ENCODE assay signal across 9 cellular contexts in genomic region chr3:126925411-126926171, GRCh38. TPM values are rescaled to one million over a fixed set of nuclear protein-coding genes. Genes with fewer than 3 reads are reported as not detected.
DNase-seq lines count a peak whose midpoint lies in the region; ATAC-seq and TF ChIP-seq lines count a peak whose summit lies in the region.
"Had no signal": no experiment of that assay in that cellular context is flagged by ENCODE, and none has a peak within 500 bp of the region (broad histone marks: within the 10 kb centered on the region; RNA-seq: fewer than 3 reads in every experiment).

No MANE protein-coding gene starts in this region.

- H3K4me2 ChIP-seq in PC-3 (ENCODE audit: low read length) = no peak overlapping the region

- no peaks in the 10 kb centered on the region for H3K36me3 ChIP-seq in PC-3 (ENCODE audit: low read depth, low read length)

- H3K4me1 ChIP-seq in PC-3 (ENCODE audit: insufficient read depth, low read length) = peaks cover 34% of the 10 kb centered on the region

- no peak overlapping the region for H3K9ac ChIP-seq in PC-3 (ENCODE audit: low read length)

- H3K9me2 ChIP-seq in PC-3 (replicated peaks; ENCODE audit: low read length) = no peaks in the 10 kb centered on the region

- H4K20me1 ChIP-seq in PC-3 (ENCODE audit: low read length) = no peaks in the 10 kb centered on the region

- no peaks in the 10 kb centered on the region for H3F3A ChIP-seq in PC-3 (ENCODE audit: low read length, unreplicated experiment)

- H2AFZ ChIP-seq in PC-3 (ENCODE audit: low read length) = no peak overlapping the region

- BruUV-seq in PC-3 (replicated peaks; lab: Mats Ljungman, UMichigan) = no TSS peak

- DNase-seq in GF-D8 (lab: John Stamatoyannopoulos, UW) (peak; percentile 42), PC-3 (no peak), dermis microvascular lymphatic vessel endothelial cell (ENCODE audit: low read depth in 2 of 2) (peak; percentile 58 to 89), pons (ENCODE audit: low spot score) (peak; percentile 84), ACHN (no peak), germinal center (ENCODE audit: low spot score) (no peak), posterior cingulate gyrus (no peak)
- DNase-seq: CD4-positive, alpha-beta T cell had no signal

- CTCF ChIA-PET in PC-3 (lab: Charles Lee) = no interaction called here

- in situ Hi-C loops in ACHN (cut with HindIII; ENCODE audit: low pct_ligation_motif_present, low pct_unique_long_range_greater_than_20kb, low sequenced_read_pairs) = no loop called here

- H3K27ac ChIP-seq in PC-3 (ENCODE audit: low read length) = peak overlapping the region; percentile 81

- intact Hi-C loops in PC-3 (cut with micrococcal nuclease) = loop anchor here (5.0 kb wide), 1 partner anchor 37 kb away; no protein-coding TSS in a partner anchor
- intact Hi-C loops in posterior cingulate gyrus (cut with DNase I) = no loop called here

- POLR2A ChIA-PET in PC-3 (lab: Charles Lee; ENCODE audit: unreplicated experiment) = no interaction called here

- TF ChIP-seq CTCF in PC-3 (conservative IDR thresholded peaks at IDR 0.05; ENCODE audit: low read depth, low read length) = no peak

- H3K79me2 ChIP-seq in PC-3 (ENCODE audit: low read length) = no peaks in the 10 kb centered on the region

- no peaks in the 10 kb centered on the region for H3K9me3 ChIP-seq in PC-3 (ENCODE audit: low read length)

- no peak overlapping the region for H3K4me3 ChIP-seq in PC-3 (ENCODE audit: low read length)

- ATAC-seq in PC-3 (no peak), GM19455 (IDR thresholded peaks at IDR 0.05; ENCODE audit: unreplicated experiment) (no peak)

- no peaks in the 10 kb centered on the region for H3K27me3 ChIP-seq in PC-3 (ENCODE audit: low read length)

RNA-seq across cellular contexts. Expression of gene PLXNA1, which starts 57.3 kb away (rescaled TPM):
- total RNA-seq in PC-3 (2014; rRNA removed) (30.0 and 38.0 TPM in 2 replicates), dermis microvascular lymphatic vessel endothelial cell (14.1 and 21.7 TPM in 2 replicates)

Comparison
In these comparisons a context has a peak if more than half of its experiments do, and no peak if none do; other contexts are left out.
1. DNase-seq: peak in GF-D8 (single experiment), dermis microvascular lymphatic vessel endothelial cell (2 of 2) and pons (single experiment); none in PC-3 (single experiment), ACHN (single experiment), germinal center (single experiment) and posterior cingulate gyrus (0 of 10).